Comparison of ENCODE assay signal across 11 cellular contexts in the genomic region with DNA sequence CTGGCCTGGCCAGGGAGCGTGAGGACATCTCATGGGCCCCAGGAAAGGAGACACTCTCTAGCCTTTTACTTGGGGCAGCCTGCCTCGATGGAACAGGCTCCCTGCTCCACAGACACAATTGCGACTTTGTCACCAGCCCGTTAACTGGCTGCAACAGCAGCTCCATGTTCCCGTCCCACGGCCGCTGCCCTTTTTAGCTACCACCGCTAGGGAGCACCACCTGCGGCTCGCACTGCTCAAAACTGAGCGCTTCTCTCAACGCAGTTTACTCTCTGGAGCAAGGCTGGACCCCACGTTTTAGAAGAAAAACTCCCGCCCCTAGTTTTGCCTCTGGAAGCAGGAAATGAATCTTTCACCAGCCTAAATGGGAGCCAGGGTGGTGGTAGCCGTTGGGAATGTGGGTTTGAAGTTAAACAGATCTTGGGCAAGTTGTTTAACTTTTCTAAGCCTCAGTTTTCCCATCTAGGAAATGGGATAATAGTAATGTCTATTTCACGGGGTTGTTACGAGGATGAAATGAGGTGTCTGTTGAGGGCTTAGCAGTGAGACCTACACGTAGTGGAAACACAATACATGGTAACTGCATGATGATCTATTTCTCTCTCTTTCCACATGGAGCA. TPM values are rescaled to one million over a fixed set of nuclear protein-coding genes. Genes with fewer than 3 reads are reported as not detected.
DNase-seq lines count a peak whose midpoint lies in the region; ATAC-seq and TF ChIP-seq lines count a peak whose summit lies in the region.
"Had no signal": no experiment of that assay in that cellular context is flagged by ENCODE, and none has a peak within 500 bp of the region (broad histone marks: within the 10 kb centered on the region; RNA-seq: fewer than 3 reads in every experiment).

No MANE protein-coding gene starts in this region.

- H3K27me3 ChIP-seq in SK-N-SH (ENCODE audit: insufficient read depth) (peaks cover 23% of the 10 kb centered on the region; the same call in 1 of the 2 replicates), upper lobe of left lung (peaks cover 0 to 16% (median 6%) of the 10 kb centered on the region in 4 donors)

- no peak overlapping the region for H3K4me2 ChIP-seq in SK-N-SH

- H3K4me3 ChIP-seq in SK-N-SH (ENCODE audit: low read depth in 2 of 2, low read length in 1 of 2) (no peak overlapping the region), upper lobe of left lung (no peak overlapping the region)

- H3F3A ChIP-seq in SK-N-SH (replicated peaks; ENCODE audit: insufficient read depth), result no peaks in the 10 kb centered on the region

- TF ChIP-seq EP300 in SK-N-SH (IDR thresholded peaks at IDR 0.05; ENCODE audit: borderline replicate concordance in 1 of 2, low read depth in 1 of 2, low read length in 1 of 2), result no peak
- no peak for TF ChIP-seq EP300 in upper lobe of left lung (IDR thresholded peaks at IDR 0.05)

- H3K9me3 ChIP-seq in SK-N-SH, result no peaks in the 10 kb centered on the region
- peaks cover 0 to 5% (median 0%) of the 10 kb centered on the region in 4 donors for H3K9me3 ChIP-seq in upper lobe of left lung
- H3K9me3 ChIP-seq: Caco-2 had no signal

- POLR2A ChIA-PET in SK-N-SH (lab: Yijun Ruan, JAX), result no interaction called here

- H3K9ac ChIP-seq in SK-N-SH, result no peak overlapping the region

- H2AFZ ChIP-seq in SK-N-SH (ENCODE audit: low read depth), result no peak overlapping the region

- no peak for TF ChIP-seq RAD21 in SK-N-SH (IDR thresholded peaks at IDR 0.05; ENCODE audit: low read length)

- peak; percentile 48 for TF ChIP-seq CTCF in SK-N-SH (IDR thresholded peaks at IDR 0.05)
- TF ChIP-seq CTCF in upper lobe of left lung (IDR thresholded peaks at IDR 0.05), result peak in 4 of 6 experiments; percentile 24 to 39 (median 32)

- no peaks in the 10 kb centered on the region for H3K9me2 ChIP-seq in SK-N-SH

- peak; percentile 50 for ATAC-seq in left ventricle myocardium superior
- ATAC-seq in upper lobe of left lung (ENCODE audit: low FRiP score in 2 of 2), result peak in 1 of 2 donors; percentile 44
- no peak for ATAC-seq in GM21447 (IDR thresholded peaks at IDR 0.05; ENCODE audit: unreplicated experiment)

- H4K20me1 ChIP-seq in SK-N-SH (ENCODE audit: insufficient read depth), result no peaks in the 10 kb centered on the region

- TF ChIP-seq POLR2A in upper lobe of left lung (IDR thresholded peaks at IDR 0.05), result no peak

- peak; percentile 32 for DNase-seq in stimulated activated CD4-positive, alpha-beta T cell treated with anti-CD3 and anti-CD28 coated beads, Interleukin-15, amount 100 ng/mL, for 24 hours
- DNase-seq in stimulated activated CD4-positive, alpha-beta T cell treated with anti-CD3 and anti-CD28 coated beads, Interleukin-12 subunit alpha, Interleukin-12 subunit beta, amount 100 ng/mL, for 4 hours, result no peak
- peak; percentile 30 for DNase-seq in SK-N-SH
- peak; percentile 44 for DNase-seq in left ventricle myocardium superior
- DNase-seq in upper lobe of left lung, result peak in 1 of 2 donors; percentile 42
- no peak for DNase-seq in activated CD4-positive, CD25-positive, alpha-beta regulatory T cell treated with anti-CD3 and anti-CD28 coated beads, Interleukin-2, amount 50 U/mL, for 72 hours
- DNase-seq in NCI-H2081 treated with DMSO at 0.1 percent for 48 hours (lab: John Stamatoyannopoulos, UW), result no peak
- DNase-seq: Caco-2, naive B cell had no signal

- 4% methylated on average over 15 of the region's 18 CpGs for WGBS in SK-N-SH (ENCODE audit: low lambda C conversion rate)
- WGBS in upper lobe of left lung, 2 donors, result 24 to 25% methylated on average over 18 of the region's 18 CpGs

- intact Hi-C loops in left ventricle myocardium superior (cut with micrococcal nuclease), result no loop called here

- H3K36me3 ChIP-seq in SK-N-SH (replicated peaks in 1 of 2; ENCODE audit: control insufficient read depth in 1 of 2, insufficient read depth in 2 of 2, low read length in 1 of 2) (no peaks in the 10 kb centered on the region), upper lobe of left lung (no peaks in the 10 kb centered on the region)

- H3K27ac ChIP-seq in SK-N-SH (ENCODE audit: low read depth in 2 of 2, low read length in 1 of 2) (no peak overlapping the region), upper lobe of left lung (no peak overlapping the region)

- CTCF ChIA-PET in SK-N-SH (lab: Yijun Ruan, JAX), result no interaction called here

- H3K79me2 ChIP-seq in SK-N-SH (ENCODE audit: insufficient read depth), result no peaks in the 10 kb centered on the region

- H3K4me1 ChIP-seq in SK-N-SH (ENCODE audit: control insufficient read depth in 1 of 2, insufficient read depth in 2 of 2, low read depth in 1 of 2, low read length in 1 of 2), result no peaks in the 10 kb centered on the region
- peaks cover 0 to 13% (median 1%) of the 10 kb centered on the region in 4 donors for H3K4me1 ChIP-seq in upper lobe of left lung
- H3K4me1 ChIP-seq: Caco-2 had no signal

TF ChIP-seq in SK-N-SH, 30 proteins besides CTCF, POLR2A, EP300 and RAD21:
- no peak for TF ChIP-seq FOXJ3 (CRISPR knock-in tag; IDR thresholded peaks at IDR 0.05)
- TF ChIP-seq NFIC (IDR thresholded peaks at IDR 0.05; ENCODE audit: borderline replicate concordance), result no peak
- no peak for TF ChIP-seq TCF12 (IDR thresholded peaks at IDR 0.05)
- TF ChIP-seq MXI1 (IDR thresholded peaks at IDR 0.05; ENCODE audit: low read depth, low read length), result no peak
- TF ChIP-seq, protein P1, sequence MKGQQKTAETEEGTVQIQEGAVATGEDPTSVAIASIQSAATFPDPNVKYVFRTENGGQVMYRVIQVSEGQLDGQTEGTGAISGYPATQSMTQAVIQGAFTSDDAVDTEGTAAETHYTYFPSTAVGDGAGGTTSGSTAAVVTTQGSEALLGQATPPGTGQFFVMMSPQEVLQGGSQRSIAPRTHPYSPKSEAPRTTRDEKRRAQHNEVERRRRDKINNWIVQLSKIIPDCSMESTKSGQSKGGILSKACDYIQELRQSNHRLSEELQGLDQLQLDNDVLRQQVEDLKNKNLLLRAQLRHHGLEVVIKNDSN (IDR thresholded peaks at IDR 0.05; ENCODE audit: borderline replicate concordance, low read depth), result no peak
- TF ChIP-seq FOSL2 (IDR thresholded peaks at IDR 0.05; ENCODE audit: borderline replicate concordance, low read depth), result no peak
- no peak for TF ChIP-seq SIN3A (IDR thresholded peaks at IDR 0.05; ENCODE audit: borderline replicate concordance, low read depth, low read length)
- no peak for TF ChIP-seq RXRA (IDR thresholded peaks at IDR 0.05; ENCODE audit: borderline replicate concordance, low read depth)
- no peak for TF ChIP-seq GABPA (IDR thresholded peaks at IDR 0.05; ENCODE audit: low read depth)
- no peak for TF ChIP-seq TEAD4 (IDR thresholded peaks at IDR 0.05; ENCODE audit: borderline replicate concordance, insufficient read depth)
- no peak for TF ChIP-seq GATA2 (CRISPR knock-in tag; IDR thresholded peaks at IDR 0.05)
- TF ChIP-seq, protein P2, sequence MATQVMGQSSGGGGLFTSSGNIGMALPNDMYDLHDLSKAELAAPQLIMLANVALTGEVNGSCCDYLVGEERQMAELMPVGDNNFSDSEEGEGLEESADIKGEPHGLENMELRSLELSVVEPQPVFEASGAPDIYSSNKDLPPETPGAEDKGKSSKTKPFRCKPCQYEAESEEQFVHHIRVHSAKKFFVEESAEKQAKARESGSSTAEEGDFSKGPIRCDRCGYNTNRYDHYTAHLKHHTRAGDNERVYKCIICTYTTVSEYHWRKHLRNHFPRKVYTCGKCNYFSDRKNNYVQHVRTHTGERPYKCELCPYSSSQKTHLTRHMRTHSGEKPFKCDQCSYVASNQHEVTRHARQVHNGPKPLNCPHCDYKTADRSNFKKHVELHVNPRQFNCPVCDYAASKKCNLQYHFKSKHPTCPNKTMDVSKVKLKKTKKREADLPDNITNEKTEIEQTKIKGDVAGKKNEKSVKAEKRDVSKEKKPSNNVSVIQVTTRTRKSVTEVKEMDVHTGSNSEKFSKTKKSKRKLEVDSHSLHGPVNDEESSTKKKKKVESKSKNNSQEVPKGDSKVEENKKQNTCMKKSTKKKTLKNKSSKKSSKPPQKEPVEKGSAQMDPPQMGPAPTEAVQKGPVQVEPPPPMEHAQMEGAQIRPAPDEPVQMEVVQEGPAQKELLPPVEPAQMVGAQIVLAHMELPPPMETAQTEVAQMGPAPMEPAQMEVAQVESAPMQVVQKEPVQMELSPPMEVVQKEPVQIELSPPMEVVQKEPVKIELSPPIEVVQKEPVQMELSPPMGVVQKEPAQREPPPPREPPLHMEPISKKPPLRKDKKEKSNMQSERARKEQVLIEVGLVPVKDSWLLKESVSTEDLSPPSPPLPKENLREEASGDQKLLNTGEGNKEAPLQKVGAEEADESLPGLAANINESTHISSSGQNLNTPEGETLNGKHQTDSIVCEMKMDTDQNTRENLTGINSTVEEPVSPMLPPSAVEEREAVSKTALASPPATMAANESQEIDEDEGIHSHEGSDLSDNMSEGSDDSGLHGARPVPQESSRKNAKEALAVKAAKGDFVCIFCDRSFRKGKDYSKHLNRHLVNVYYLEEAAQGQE (IDR thresholded peaks at IDR 0.05; ENCODE audit: low read depth, low read length), result no peak
- TF ChIP-seq RCOR1 (IDR thresholded peaks at IDR 0.05; ENCODE audit: low read length), result no peak
- TF ChIP-seq NRF1 (IDR thresholded peaks at IDR 0.05; ENCODE audit: low read depth, low read length), result no peak
- TF ChIP-seq, protein P3, sequence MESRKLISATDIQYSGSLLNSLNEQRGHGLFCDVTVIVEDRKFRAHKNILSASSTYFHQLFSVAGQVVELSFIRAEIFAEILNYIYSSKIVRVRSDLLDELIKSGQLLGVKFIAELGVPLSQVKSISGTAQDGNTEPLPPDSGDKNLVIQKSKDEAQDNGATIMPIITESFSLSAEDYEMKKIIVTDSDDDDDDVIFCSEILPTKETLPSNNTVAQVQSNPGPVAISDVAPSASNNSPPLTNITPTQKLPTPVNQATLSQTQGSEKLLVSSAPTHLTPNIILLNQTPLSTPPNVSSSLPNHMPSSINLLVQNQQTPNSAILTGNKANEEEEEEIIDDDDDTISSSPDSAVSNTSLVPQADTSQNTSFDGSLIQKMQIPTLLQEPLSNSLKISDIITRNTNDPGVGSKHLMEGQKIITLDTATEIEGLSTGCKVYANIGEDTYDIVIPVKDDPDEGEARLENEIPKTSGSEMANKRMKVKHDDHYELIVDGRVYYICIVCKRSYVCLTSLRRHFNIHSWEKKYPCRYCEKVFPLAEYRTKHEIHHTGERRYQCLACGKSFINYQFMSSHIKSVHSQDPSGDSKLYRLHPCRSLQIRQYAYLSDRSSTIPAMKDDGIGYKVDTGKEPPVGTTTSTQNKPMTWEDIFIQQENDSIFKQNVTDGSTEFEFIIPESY (IDR thresholded peaks at IDR 0.05; ENCODE audit: borderline replicate concordance, low read depth), result no peak

RNA-seq across cellular contexts. Expression of a gene that starts 3.5 kb away (rescaled TPM):
- polyA plus RNA-seq in SK-N-SH (2012; rRNA removed), result 0.02 TPM in 1 of 2 replicates, not detected in the other
- polyA plus RNA-seq in SK-N-SH (2012; cell fraction: cytosol; rRNA removed), result not detected in 2 replicates
- polyA plus RNA-seq in SK-N-SH (2012; cell fraction: nucleus; rRNA removed), result 0.02 TPM in 1 of 2 replicates, not detected in the other
- total RNA-seq in left ventricle myocardium superior (0.15 TPM), upper lobe of left lung (under 1 TPM in 1 of 6 donors, not detected in 5; 0.11 TPM)
- total RNA-seq: Caco-2, endothelial cell of umbilical vein had no signal
- polyA plus RNA-seq: endothelial cell of umbilical vein had no signal

Comparison
In these comparisons a context has a peak if more than half of its experiments do, and no peak if none do; other contexts are left out.
1. DNase-seq: peak in stimulated activated CD4-positive, alpha-beta T cell treated with anti-CD3 and anti-CD28 coated beads, Interleukin-15, amount 100 ng/mL, for 24 hours (single experiment), SK-N-SH (single experiment) and left ventricle myocardium superior (single experiment); none in stimulated activated CD4-positive, alpha-beta T cell treated with anti-CD3 and anti-CD28 coated beads, Interleukin-12 subunit alpha, Interleukin-12 subunit beta, amount 100 ng/mL, for 4 hours (single experiment), activated CD4-positive, CD25-positive, alpha-beta regulatory T cell treated with anti-CD3 and anti-CD28 coated beads, Interleukin-2, amount 50 U/mL, for 72 hours (single experiment) and NCI-H2081 treated with DMSO at 0.1 percent for 48 hours (single experiment).